In genomic region chr3:59049671-59050331, GRCh38 we compare ENCODE assay signal across 8 cellular contexts.
DNase-seq lines count a peak whose midpoint lies in the region; ATAC-seq and TF ChIP-seq lines count a peak whose summit lies in the region.

Gene CFAP20DC, minus strand, starts transcription at chr3:59050025. Its CDS starts 394 bp downstream, at chr3:59049631.

- ATAC-seq in HG02623 (IDR thresholded peaks at IDR 0.05; ENCODE audit: unreplicated experiment): peak; percentile 99

- DNase-seq in GM12865 (ENCODE audit: low read depth) (peak; percentile 95), NCI-H1417 (lab: John Stamatoyannopoulos, UW) (peak; percentile 91 to 96 (median 92)), T-helper 22 cell (ENCODE audit: low read depth) (peak; percentile 87), astrocyte of the spinal cord (ENCODE audit: low read depth, low spot score) (peak; percentile 93), hypothalamus (lab: John Stamatoyannopoulos, UW) (peak in 50 of 51 donors; percentile 6 to 84 (median 58)), retinal pigment epithelial cell (ENCODE audit: low read depth) (peak; percentile 82), GF-D8 (lab: John Stamatoyannopoulos, UW) (no peak)

- no peak for TF ChIP-seq CTCF in GM12865 (IDR thresholded peaks at IDR 0.05; ENCODE audit: insufficient read depth, low read depth, low read length, missing control alignments)
- TF ChIP-seq CTCF in astrocyte of the spinal cord (IDR thresholded peaks at IDR 0.05; ENCODE audit: low read depth, low read length): no peak
- TF ChIP-seq CTCF in retinal pigment epithelial cell (conservative IDR thresholded peaks at IDR 0.05; ENCODE audit: low read depth, low read length): no peak

- in situ Hi-C loops in astrocyte of the spinal cord (cut with HindIII; ENCODE audit: low sequenced_read_pairs): no loop called here

- H3K4me3 ChIP-seq in GM12865 (ENCODE audit: low read depth, low read length): peak within 1 kb of the TSS; percentile 66
- H3K4me3 ChIP-seq in astrocyte of the spinal cord (ENCODE audit: low read depth, low read length): peak within 1 kb of the TSS; percentile 71
- H3K4me3 ChIP-seq in retinal pigment epithelial cell (ENCODE audit: low read length): peak within 1 kb of the TSS; percentile 66
